Comparison of ENCODE assay signal across 17 cellular contexts in the genomic region with DNA sequence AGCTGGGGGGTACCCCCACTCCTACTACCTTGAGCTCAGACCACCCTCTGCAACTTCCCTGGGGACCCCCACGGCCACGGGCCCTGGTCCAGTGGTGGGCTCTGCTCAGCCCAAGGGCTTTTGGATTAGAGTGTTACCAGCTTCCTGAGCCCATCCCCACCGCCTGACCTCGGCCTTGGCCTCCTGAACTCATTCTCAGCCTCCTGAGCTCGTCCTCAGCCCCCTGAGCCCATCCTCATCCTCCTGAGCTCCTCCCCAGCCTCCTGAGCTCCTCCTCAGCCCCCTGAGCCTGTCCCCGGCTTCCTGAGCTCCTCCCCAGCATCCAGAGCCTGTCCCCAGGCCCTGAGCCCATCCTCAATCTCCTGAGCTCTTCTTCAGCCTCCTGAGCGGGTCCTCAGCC.
"Had no signal": no experiment of that assay in that cellular context is flagged by ENCODE, and none has a peak within 500 bp of the region (broad histone marks: within the 10 kb centered on the region; RNA-seq: fewer than 3 reads in every experiment).

No MANE protein-coding gene starts in this region.

- H3K27me3 ChIP-seq: brain microvascular endothelial cell, tibial nerve, uterus had no signal

- H3K4me3 ChIP-seq: tibial nerve, uterus had no signal

- H3K27ac ChIP-seq: brain microvascular endothelial cell, uterus had no signal

- H3K9me3 Mint-ChIP-seq: activated T-cell treated with anti-CD3 and anti-CD28 coated beads, Interleukin-2, amount 50 U/mL, for 4 hours; natural killer cell treated with Interleukin-12 subunit alpha and Interleukin-12 subunit beta and Interleukin-15 and Interleukin-18, amount 100 ng/mL, for 72 hours; stimulated activated naive B cell treated with anti-CD40 and anti-IgM and Interleukin-4, amounts not matched to agents 10 μg/mL and 1 μg/mL and 100 μg/mL, for 72 hours had no signal

- H3K36me3 ChIP-seq: brain microvascular endothelial cell, tibial nerve, uterus had no signal

- H3K9me3 ChIP-seq: tibial nerve, uterus had no signal

- DNase-seq: activated CD4-positive, alpha-beta T cell treated with anti-CD3 and anti-CD28 coated beads, Interleukin-2, amount 50 U/mL, for 48 hours; activated CD4-positive, CD25-positive, alpha-beta regulatory T cell treated with anti-CD3 and anti-CD28 coated beads, Interleukin-2, amount 50 U/mL, for 72 hours; activated CD8-positive, alpha-beta memory T cell treated with anti-CD3 and anti-CD28 coated beads, Interleukin-2, amount 10 ng/mL, durations not matched to agents 7 days and 5 days; activated effector memory CD4-positive, alpha-beta T cell treated with Interleukin-2 at 50 U/mL for 16 hours; activated T-cell treated with anti-CD3 and anti-CD28 coated beads, Interleukin-2, amount 50 U/mL, for 4 hours; brain microvascular endothelial cell; cerebellar nuclear complex; dermis blood vessel endothelial cell; head of caudate nucleus; left colon; stimulated activated CD4-positive, alpha-beta T cell treated with anti-CD3 and anti-CD28 coated beads, Interleukin-12 subunit alpha, Interleukin-12 subunit beta, amount 100 ng/mL, for 4 hours; stimulated activated naive B cell treated with anti-CD40 and anti-IgM and Interleukin-4, amounts not matched to agents 10 μg/mL and 1 μg/mL and 100 μg/mL, for 72 hours; substantia nigra had no signal

- H3K4me3 Mint-ChIP-seq: activated CD8-positive, alpha-beta memory T cell treated with anti-CD3 and anti-CD28 coated beads, Interleukin-2, amount 10 ng/mL, durations not matched to agents 7 days and 5 days; activated naive CD8-positive, alpha-beta T cell; activated T-cell treated with anti-CD3 and anti-CD28 coated beads, Interleukin-2, amount 50 U/mL, for 4 hours; natural killer cell treated with Interleukin-12 subunit alpha and Interleukin-12 subunit beta and Interleukin-15 and Interleukin-18, amount 100 ng/mL, for 72 hours; stimulated activated naive B cell treated with anti-CD40 and anti-IgM and Interleukin-4, amounts not matched to agents 10 μg/mL and 1 μg/mL and 100 μg/mL, for 72 hours had no signal

- H3K27ac Mint-ChIP-seq: activated CD8-positive, alpha-beta memory T cell treated with anti-CD3 and anti-CD28 coated beads, Interleukin-2, amount 10 ng/mL, durations not matched to agents 7 days and 5 days; activated naive CD8-positive, alpha-beta T cell; natural killer cell treated with Interleukin-12 subunit alpha and Interleukin-12 subunit beta and Interleukin-15 and Interleukin-18, amount 100 ng/mL, for 72 hours; stimulated activated naive B cell treated with anti-CD40 and anti-IgM and Interleukin-4, amounts not matched to agents 10 μg/mL and 1 μg/mL and 100 μg/mL, for 72 hours had no signal

- ATAC-seq: activated CD8-positive, alpha-beta memory T cell treated with anti-CD3 and anti-CD28 coated beads, Interleukin-2, amount 10 ng/mL, durations not matched to agents 7 days and 5 days; activated T-cell treated with anti-CD3 and anti-CD28 coated beads, Interleukin-2, amount 50 U/mL, for 4 hours; left colon; natural killer cell treated with Interleukin-12 subunit alpha and Interleukin-12 subunit beta and Interleukin-15 and Interleukin-18, amount 100 ng/mL, for 72 hours; stimulated activated naive B cell treated with anti-CD40 and anti-IgM and Interleukin-4, amounts not matched to agents 10 μg/mL and 1 μg/mL and 100 μg/mL, for 72 hours had no signal

- H3K36me3 Mint-ChIP-seq: activated CD8-positive, alpha-beta memory T cell treated with anti-CD3 and anti-CD28 coated beads, Interleukin-2, amount 10 ng/mL, durations not matched to agents 7 days and 5 days; activated naive CD8-positive, alpha-beta T cell; natural killer cell treated with Interleukin-12 subunit alpha and Interleukin-12 subunit beta and Interleukin-15 and Interleukin-18, amount 100 ng/mL, for 72 hours; stimulated activated naive B cell treated with anti-CD40 and anti-IgM and Interleukin-4, amounts not matched to agents 10 μg/mL and 1 μg/mL and 100 μg/mL, for 72 hours had no signal
